Comparison of ENCODE assay signal across 33 cellular contexts in genomic region chr2:104420953-104421352, GRCh38.
"Had no signal": no experiment of that assay in that cellular context is flagged by ENCODE, and none has a peak within 500 bp of the region (broad histone marks: within the 10 kb centered on the region; RNA-seq: fewer than 3 reads in every experiment).

No MANE protein-coding gene starts in this region.

- H3K4me3 ChIP-seq: adrenal gland, ascending aorta, body of pancreas, breast epithelium, cardiac muscle cell had no signal

- ATAC-seq: activated naive CD4-positive, alpha-beta T cell treated with anti-CD3 and anti-CD28 coated beads, Interleukin-2, amount 50 U/mL, for 72 hours; activated naive CD8-positive, alpha-beta T cell treated with anti-CD3 and anti-CD28 coated beads, Interleukin-2, amount 50 U/mL, for 24 hours; activated T-cell treated with anti-CD3 and anti-CD28 coated beads, Interleukin-2, amount 50 U/mL, for 4 hours; activated T-cell treated with anti-CD3 and anti-CD28 coated beads, Interleukin-2, amount 50 U/mL, for 72 hours; activated T-helper 17 cell treated with anti-CD3 and anti-CD28 coated beads, Interleukin-2, amount 50 U/mL, for 72 hours; body of pancreas had no signal

- H3K9me3 ChIP-seq: adrenal gland, ascending aorta, body of pancreas, breast epithelium had no signal

- H3K27me3 ChIP-seq: adrenal gland, ascending aorta, body of pancreas, brain microvascular endothelial cell, breast epithelium, cardiac muscle cell had no signal

- FAIRE-seq: astrocyte, bronchial epithelial cell had no signal

- H3K4me1 ChIP-seq: adrenal gland, ascending aorta, body of pancreas, breast epithelium had no signal

- H3K36me3 ChIP-seq: adrenal gland, ascending aorta, brain microvascular endothelial cell, breast epithelium, cardiac muscle cell had no signal

- DNase-seq: activated effector memory CD4-positive, alpha-beta T cell treated with Interleukin-2 at 50 U/mL for 16 hours; activated gamma-delta T cell; activated gamma-delta T cell treated with Interleukin-2 at 50 U/mL for 16 hours; activated naive CD4-positive, alpha-beta T cell; activated naive CD4-positive, alpha-beta T cell treated with anti-CD3 and anti-CD28 coated beads for 36 hours; activated naive CD4-positive, alpha-beta T cell treated with anti-CD3 and anti-CD28 coated beads, Interleukin-2, amount 10 ng/mL, durations not matched to agents 7 days and 5 days; activated naive CD4-positive, alpha-beta T cell treated with anti-CD3 and anti-CD28 coated beads, Interleukin-2, amount 50 U/mL, for 16 hours; activated naive CD4-positive, alpha-beta T cell treated with Interleukin-2 at 50 U/mL for 16 hours; activated naive CD8-positive, alpha-beta T cell treated with anti-CD3 and anti-CD28 coated beads for 36 hours; activated naive CD8-positive, alpha-beta T cell treated with anti-CD3 and anti-CD28 coated beads, Interleukin-2, amount 10 ng/mL, durations not matched to agents 7 days and 5 days; activated naive CD8-positive, alpha-beta T cell treated with anti-CD3 and anti-CD28 coated beads, Interleukin-2, amount 50 U/mL, for 24 hours; activated T-cell treated with anti-CD3 and anti-CD28 coated beads for 4 hours; activated T-cell treated with anti-CD3 and anti-CD28 coated beads, Interleukin-2, amount 50 U/mL, for 1 hour; activated T-cell treated with anti-CD3 and anti-CD28 coated beads, Interleukin-2, amount 50 U/mL, for 24 hours; activated T-cell treated with anti-CD3 and anti-CD28 coated beads, Interleukin-2, amount 50 U/mL, for 4 hours; activated T-cell treated with anti-CD3 and anti-CD28 coated beads, Interleukin-2, amount 50 U/mL, for 48 hours; activated T-cell treated with anti-CD3 and anti-CD28 coated beads, Interleukin-2, amount 50 U/mL, for 72 hours; adrenal gland; amniotic stem cell; amygdala; aorta; body of pancreas; brain microvascular endothelial cell; caudate nucleus; central memory CD4-positive, alpha-beta T cell; cerebellar nuclear complex had no signal

- H3K27ac ChIP-seq: adrenal gland, ascending aorta, body of pancreas, brain microvascular endothelial cell, breast epithelium, cardiac muscle cell had no signal
